ENCODE assay signal across 21 cellular contexts in genomic region chr21:19529031-19529430, GRCh38.
"Had no signal": no experiment of that assay in that cellular context is flagged by ENCODE, and none has a peak within 500 bp of the region (broad histone marks: within the 10 kb centered on the region; RNA-seq: fewer than 3 reads in every experiment).

No MANE protein-coding gene starts in this region.

- H3K4me2 ChIP-seq: KMS-11, SK-N-SH had no signal

- H3K9ac ChIP-seq: KMS-11, SK-N-SH had no signal

- DNase-seq: MV-4-11, NCI-H1048, NCI-H1105, NCI-H1417, NCI-H1436 treated with DMSO at 0.1 percent for 48 hours, NCI-H1694, NCI-H1930, NCI-H2081, NCI-H2107, NCI-H2227 treated with DMSO at 0.1 percent for 48 hours, NCI-H446, NCI-H510A, NCI-H524 treated with DMSO at 0.1 percent for 48 hours, NCI-H69, NCI-H774, PC-3, SHP77, SK-N-SH had no signal

- ATAC-seq: Panc1, PC-3 had no signal

- H3K27ac ChIP-seq: KMS-11, RWPE1 had no signal
